In the genomic region with DNA sequence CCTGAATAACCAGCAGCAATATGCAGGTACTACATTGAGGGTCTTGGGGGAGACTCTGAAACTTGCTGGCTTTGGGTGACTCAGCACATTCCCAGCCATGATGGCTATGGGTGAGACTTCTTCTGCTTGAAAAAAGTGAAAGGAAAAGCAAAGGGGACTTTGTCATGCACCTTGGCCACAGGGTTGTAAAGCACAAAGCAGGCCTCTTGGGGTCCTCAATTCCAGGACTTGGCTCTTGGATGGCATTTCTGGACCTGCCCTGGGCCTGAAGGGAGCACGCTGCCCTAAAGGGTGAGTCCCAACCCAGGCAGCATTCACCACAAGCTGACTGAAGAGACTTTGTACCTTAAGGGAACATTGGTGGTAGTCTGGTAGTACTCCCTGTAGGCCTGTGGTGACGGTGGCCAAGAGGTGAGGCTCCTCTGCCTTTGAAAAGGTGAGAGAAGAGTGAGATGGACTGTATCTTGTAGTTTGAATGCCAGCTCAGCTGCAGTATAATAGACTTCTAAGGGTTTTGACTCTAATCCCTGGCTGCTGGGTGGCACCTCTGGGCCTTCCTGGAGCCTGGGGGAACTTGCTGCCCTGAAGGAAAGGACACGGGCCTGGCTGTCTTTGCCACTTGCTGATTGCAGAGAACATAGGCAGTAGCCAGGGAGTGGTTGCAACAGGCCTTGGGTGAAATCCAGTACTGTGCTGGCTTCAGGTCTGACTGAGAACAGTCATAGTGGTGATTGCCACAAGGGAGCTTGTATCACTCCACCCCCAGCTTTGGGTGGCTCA, we compare ENCODE assay signal across 8 cellular contexts. TPM values are rescaled to one million over a fixed set of nuclear protein-coding genes. Genes with fewer than 3 reads are reported as not detected.
DNase-seq lines count a peak whose midpoint lies in the region; ATAC-seq, FAIRE-seq and TF ChIP-seq lines count a peak whose summit lies in the region.
"Had no signal": no experiment of that assay in that cellular context is flagged by ENCODE, and none has a peak within 500 bp of the region (broad histone marks: within the 10 kb centered on the region; RNA-seq: fewer than 3 reads in every experiment).

No MANE protein-coding gene starts in this region.

- FAIRE-seq in HepG2 (lab: Jason Lieb, UNC): no peak

- in situ Hi-C loops in HepG2 (cut with HindIII; ENCODE audit: extremely low pct_ligation_motif_present, low pct_unique_long_range_greater_than_20kb): loop anchor here (25.0 kb wide), 1 partner anchor 282 kb away; no protein-coding TSS in a partner anchor

- peak overlapping the region; percentile 87 for H3K27ac Mint-ChIP-seq in activated CD4-positive, alpha-beta memory T cell treated with anti-CD3 and anti-CD28 coated beads, Interleukin-2, amount 10 ng/mL, durations not matched to agents 7 days and 5 days
- H3K27ac Mint-ChIP-seq in neural progenitor cell: no peak overlapping the region

- no peak for TF ChIP-seq POLR2A in HepG2 (IDR thresholded peaks at IDR 0.05; ENCODE audit: insufficient read depth in 1 of 2, low read depth in 2 of 2, low read length in 2 of 2)

- H4K20me1 ChIP-seq in HepG2 (ENCODE audit: insufficient read depth, low read length) (no peaks in the 10 kb centered on the region), neural progenitor cell (ENCODE audit: low read depth) (no peaks in the 10 kb centered on the region)

- no peaks in the 10 kb centered on the region for H3F3A ChIP-seq in neural progenitor cell (ENCODE audit: low read depth)

- H3K27me3 ChIP-seq in HepG2 (ENCODE audit: control insufficient read depth in 1 of 2, insufficient read depth in 2 of 2, low read length in 2 of 2): no peaks in the 10 kb centered on the region
- no peaks in the 10 kb centered on the region for H3K27me3 ChIP-seq in neural progenitor cell

- H3K79me2 ChIP-seq in HepG2 (ENCODE audit: insufficient read depth, low read length) (no peaks in the 10 kb centered on the region), neural progenitor cell (ENCODE audit: low read depth) (no peaks in the 10 kb centered on the region)

- DNase-seq in activated CD4-positive, alpha-beta memory T cell treated with anti-CD3 and anti-CD28 coated beads, Interleukin-2, amount 10 ng/mL, durations not matched to agents 7 days and 5 days: peak; percentile 58
- no peak for DNase-seq in HepG2 (ENCODE audit: low spot score)
- no peak for DNase-seq in LoVo (ENCODE audit: low spot score)
- no peak for DNase-seq in neural progenitor cell (ENCODE audit: low spot score)
- DNase-seq in effector CD4-positive, alpha-beta T cell: no peak

- H3K9me3 ChIP-seq in HepG2 (ENCODE audit: low read length) (no peaks in the 10 kb centered on the region), neural progenitor cell (ENCODE audit: low read depth) (no peaks in the 10 kb centered on the region)

- TF ChIP-seq CTCF in HepG2 (CRISPR knock-in tag; IDR thresholded peaks at IDR 0.05): no peak
- TF ChIP-seq CTCF in neural progenitor cell (IDR thresholded peaks at IDR 0.05): no peak

- no peaks in the 10 kb centered on the region for H3K36me3 ChIP-seq in HepG2 (replicated peaks in 1 of 2; ENCODE audit: control insufficient read depth in 1 of 2, insufficient read depth in 2 of 2, low read length in 2 of 2)
- H3K36me3 ChIP-seq in neural progenitor cell: no peaks in the 10 kb centered on the region

- H3K27ac ChIP-seq in HepG2 (ENCODE audit: extremely low read length, insufficient read depth, low read length) (no peak overlapping the region), neural progenitor cell (no peak overlapping the region)

- peak; percentile 86 for ATAC-seq in GM19023 (IDR thresholded peaks at IDR 0.05; ENCODE audit: unreplicated experiment)
- peak; percentile 91 for ATAC-seq in HG02852 (IDR thresholded peaks at IDR 0.05; ENCODE audit: unreplicated experiment)
- peak; percentile 77 for ATAC-seq in HepG2

- CTCF ChIA-PET in activated CD4-positive, alpha-beta memory T cell treated with anti-CD3 and anti-CD28 coated beads, Interleukin-2, amount 10 ng/mL, durations not matched to agents 7 days and 5 days (lab: Charles Lee): interaction anchor here (0.9 to 3.1 kb wide), 6 partner anchors 10 to 152 kb away, joined by 3 to 18 read pairs (median 4); no protein-coding TSS in a partner anchor
- CTCF ChIA-PET in HepG2 (lab: Yijun Ruan, JAX; ENCODE audit: low intra/inter-chr PET ratio, low total read pairs): no interaction called here

- 27% methylated on average over 2 of the region's 3 CpGs for WGBS in HepG2 (ENCODE audit: low lambda C conversion rate)

- intact Hi-C loops in HepG2 (cut with micrococcal nuclease; ENCODE audit: unreplicated experiment): no loop called here

- no peak overlapping the region for H3K9ac ChIP-seq in HepG2 (ENCODE audit: insufficient read depth, low read depth, low read length)
- H3K9ac ChIP-seq in neural progenitor cell: no peak overlapping the region

- POLR2A ChIA-PET in activated CD4-positive, alpha-beta memory T cell treated with anti-CD3 and anti-CD28 coated beads, Interleukin-2, amount 10 ng/mL, durations not matched to agents 7 days and 5 days (lab: Charles Lee): interaction anchor here (1.0 to 12.1 kb wide), 13 partner anchors 9 to 396 kb away, joined by 3 to 291 read pairs (median 5); partner anchors contain the start of genes ACVR1 and CYTIP
- POLR2A ChIA-PET in HepG2 (lab: Yijun Ruan, JAX): no interaction called here

- H3K9me3 Mint-ChIP-seq in activated CD4-positive, alpha-beta memory T cell treated with anti-CD3 and anti-CD28 coated beads, Interleukin-2, amount 10 ng/mL, durations not matched to agents 7 days and 5 days: peaks cover 5% of the 10 kb centered on the region
- no peaks in the 10 kb centered on the region for H3K9me3 Mint-ChIP-seq in neural progenitor cell

- TF ChIP-seq EP300 in HepG2 (IDR thresholded peaks at IDR 0.05; ENCODE audit: low read depth in 2 of 2, low read length in 2 of 2) (no peak), HepG2 (CRISPR knock-in tag; IDR thresholded peaks at IDR 0.05; ENCODE audit: borderline replicate concordance) (no peak)

- no peak overlapping the region for H2AFZ ChIP-seq in HepG2 (ENCODE audit: low read length)
- H2AFZ ChIP-seq in neural progenitor cell (replicated peaks): no peak overlapping the region

- H3K36me3 Mint-ChIP-seq in activated CD4-positive, alpha-beta memory T cell treated with anti-CD3 and anti-CD28 coated beads, Interleukin-2, amount 10 ng/mL, durations not matched to agents 7 days and 5 days (ENCODE audit: low read depth): peaks cover 30% of the 10 kb centered on the region
- no peaks in the 10 kb centered on the region for H3K36me3 Mint-ChIP-seq in neural progenitor cell

- no peaks in the 10 kb centered on the region for H3K4me1 ChIP-seq in HepG2 (ENCODE audit: insufficient read depth, low read length)
- no peaks in the 10 kb centered on the region for H3K4me1 ChIP-seq in neural progenitor cell

- no peak for TF ChIP-seq RAD21 in HepG2 (CRISPR knock-in tag; IDR thresholded peaks at IDR 0.05)

- BruUV-seq in HepG2 (replicated peaks; lab: Mats Ljungman, UMichigan): no TSS peak

- H3K27me3 Mint-ChIP-seq in activated CD4-positive, alpha-beta memory T cell treated with anti-CD3 and anti-CD28 coated beads, Interleukin-2, amount 10 ng/mL, durations not matched to agents 7 days and 5 days: no peaks in the 10 kb centered on the region
- peaks cover 2% of the 10 kb centered on the region for H3K27me3 Mint-ChIP-seq in neural progenitor cell (ENCODE audit: insufficient read depth, low read depth)

- H3K4me2 ChIP-seq in HepG2 (ENCODE audit: low read depth, low read length) (no peak overlapping the region), neural progenitor cell (no peak overlapping the region)

- H3K4me3 Mint-ChIP-seq in activated CD4-positive, alpha-beta memory T cell treated with anti-CD3 and anti-CD28 coated beads, Interleukin-2, amount 10 ng/mL, durations not matched to agents 7 days and 5 days: peak overlapping the region; percentile 55
- H3K4me3 Mint-ChIP-seq in neural progenitor cell: no peak overlapping the region

- H3K4me1 Mint-ChIP-seq in activated CD4-positive, alpha-beta memory T cell treated with anti-CD3 and anti-CD28 coated beads, Interleukin-2, amount 10 ng/mL, durations not matched to agents 7 days and 5 days: peaks cover 72% of the 10 kb centered on the region
- H3K4me1 Mint-ChIP-seq in neural progenitor cell: no peaks in the 10 kb centered on the region

- H3K4me3 ChIP-seq in HepG2 (replicated peaks in 1 of 3; ENCODE audit: insufficient read depth in 1 of 3, low read depth in 2 of 3, low read length in 3 of 3) (no peak overlapping the region), neural progenitor cell (no peak overlapping the region)

TF ChIP-seq in HepG2, 621 proteins besides CTCF, POLR2A, EP300 and RAD21 (continues in another document):
- peak; percentile 91 for TF ChIP-seq NFE2L2 (IDR thresholded peaks at IDR 0.05; ENCODE audit: low read length)
- TF ChIP-seq ZNF501 (CRISPR knock-in tag; IDR thresholded peaks at IDR 0.05): 0 out of 2 replicates have a peak, but pooled peaks have one; percentile 25
- TF ChIP-seq ZNF557 (CRISPR knock-in tag; IDR thresholded peaks at IDR 0.05): no peak
- no peak for TF ChIP-seq KLF9 (CRISPR knock-in tag; IDR thresholded peaks at IDR 0.05; ENCODE audit: low read depth)
- TF ChIP-seq ZFP90 (CRISPR knock-in tag; IDR thresholded peaks at IDR 0.05; ENCODE audit: borderline replicate concordance): 0 out of 2 replicates have a peak, but pooled peaks have one; percentile 33

RNA-seq across cellular contexts. Expression of gene CYTIP, which starts 36.5 kb away (rescaled TPM):
- 100 to 1,000 TPM; 389 to 406 TPM for total RNA-seq in activated CD4-positive, alpha-beta memory T cell treated with anti-CD3 and anti-CD28 coated beads, Interleukin-2, amount 10 ng/mL, durations not matched to agents 7 days and 5 days
- total RNA-seq in HepG2 (2016; rRNA removed; fragmentation: Illumina TruSeq; extraction: Trizol) (not detected in 2 replicates), neural progenitor cell (ENCODE audit: low replicate concordance) (0.19 and 0.54 TPM in 2 replicates)
- not detected in 2 replicates for total RNA-seq in HepG2 (2016; cell fraction: cytosol; rRNA removed; fragmentation: Illumina TruSeq; extraction: Trizol; ENCODE audit: low read depth)
- total RNA-seq in HepG2 (2016; cell fraction: insoluble cytoplasmic fraction; rRNA removed; fragmentation: Illumina TruSeq; extraction: Trizol): not detected in 2 replicates
- total RNA-seq in HepG2 (2016; cell fraction: membrane; rRNA removed; fragmentation: Illumina TruSeq; extraction: Trizol): not detected in 2 replicates
- not detected in 2 replicates for total RNA-seq in HepG2 (2016; cell fraction: nucleus; rRNA removed; fragmentation: Illumina TruSeq; extraction: Trizol)
- not detected in 2 replicates for polyA plus RNA-seq in HepG2 (2011; rRNA removed)
- 0.03 TPM in 1 of 2 replicates, not detected in the other for polyA plus RNA-seq in HepG2 (2011; cell fraction: cytosol; rRNA removed)
- not detected in 2 replicates for polyA plus RNA-seq in HepG2 (2011; cell fraction: nucleus; rRNA removed)
- not detected in 2 replicates for polyA plus RNA-seq in HepG2 (2012)
- not detected in 2 replicates for polyA plus RNA-seq in HepG2 (2016; cell fraction: cytosol; fragmentation: Illumina TruSeq; extraction: Trizol; ENCODE audit: low read depth)
- polyA plus RNA-seq in HepG2 (2016; cell fraction: insoluble cytoplasmic fraction; fragmentation: Illumina TruSeq; extraction: Trizol; ENCODE audit: low read depth): not detected in 2 replicates
- not detected in 2 replicates for polyA plus RNA-seq in HepG2 (2016; cell fraction: membrane; fragmentation: Illumina TruSeq; extraction: Trizol; ENCODE audit: low read depth)
- polyA plus RNA-seq in HepG2 (2016; cell fraction: nucleus; fragmentation: Illumina TruSeq; extraction: Trizol; ENCODE audit: insufficient read depth, low read depth): not detected in 2 replicates
- polyA minus RNA-seq in HepG2 (2011; rRNA and poly(A)+ RNA removed; ENCODE audit: low replicate concordance): 0.75 TPM in 1 of 2 replicates, not detected in the other
- not detected in 2 replicates for polyA minus RNA-seq in HepG2 (2011; cell fraction: cytosol; rRNA and poly(A)+ RNA removed)
- polyA minus RNA-seq in HepG2 (2011; cell fraction: nucleus; rRNA and poly(A)+ RNA removed): not detected in 2 replicates
- total RNA-seq: SK-MEL-5 had no signal

Comparison
In these comparisons a context has a peak if more than half of its experiments do, and no peak if none do; other contexts are left out.
1. RNA of gene CYTIP, which starts 36.5 kb away (total RNA-seq): 389 to 406 TPM in activated CD4-positive, alpha-beta memory T cell treated with anti-CD3 and anti-CD28 coated beads, Interleukin-2, amount 10 ng/mL, durations not matched to agents 7 days and 5 days; 0.19 to 0.54 TPM in neural progenitor cell and not detected in HepG2; every median in the first group is over 100 times any median in the second.
2. Peak in every context shown above with its lines, with median percentiles within 50 percentile points of each other: ATAC-seq.